Comparison of ENCODE assay signal across 8 cellular contexts in genomic region chr10:3068968-3069737, GRCh38. TPM values are rescaled to one million over a fixed set of nuclear protein-coding genes. Genes with fewer than 3 reads are reported as not detected.
DNase-seq lines count a peak whose midpoint lies in the region; ATAC-seq and TF ChIP-seq lines count a peak whose summit lies in the region.

No MANE protein-coding gene starts in this region.

- BruUV-seq in A673 (replicated peaks; lab: Mats Ljungman, UMichigan), result no TSS peak

- 0 out of 2 replicates have a peak, but pooled peaks have one; percentile 16 for TF ChIP-seq CTCF in A673 (conservative IDR thresholded peaks at IDR 0.05; ENCODE audit: low read depth, low read length)
- peak; percentile 36 for TF ChIP-seq CTCF in GM13977 (IDR thresholded peaks at IDR 0.05; ENCODE audit: extremely low read depth, insufficient read depth, missing control alignments)
- no peak for TF ChIP-seq CTCF in mesothelial cell of epicardium (IDR thresholded peaks at IDR 0.05; ENCODE audit: unreplicated experiment)
- TF ChIP-seq CTCF in transverse colon (IDR thresholded peaks at IDR 0.05), result no peak

- CTCF ChIA-PET in A673 (lab: Charles Lee), result no interaction called here

- H3K36me3 Mint-ChIP-seq in T-helper 17 cell (ENCODE audit: low read depth) (peaks cover 2% of the 10 kb centered on the region), mesothelial cell of epicardium (peaks cover 3% of the 10 kb centered on the region)
- H3K36me3 Mint-ChIP-seq in dendritic cell treated with granulocyte-macrophage colony-stimulating factor and Interleukin-4, amounts not matched to agents 40 ng/mL and 50 ng/mL, for 4 days (ENCODE audit: low read depth), result peaks cover 69% of the 10 kb centered on the region

- no peak for TF ChIP-seq POLR2A in transverse colon (IDR thresholded peaks at IDR 0.05)

- H3K4me3 Mint-ChIP-seq in T-helper 17 cell (peak overlapping the region; percentile 97), mesothelial cell of epicardium (peak overlapping the region; percentile 87)
- peak overlapping the region; percentile 99 for H3K4me3 Mint-ChIP-seq in dendritic cell treated with granulocyte-macrophage colony-stimulating factor and Interleukin-4, amounts not matched to agents 40 ng/mL and 50 ng/mL, for 4 days

- H3K9me3 ChIP-seq in A673 (ENCODE audit: low read depth, low read length, poor library complexity, severe bottlenecking), result no peaks in the 10 kb centered on the region
- H3K9me3 ChIP-seq in T-helper 17 cell (ENCODE audit: control insufficient read depth, low read length, poor library complexity, severe bottlenecking), result no peaks in the 10 kb centered on the region
- no peaks in the 10 kb centered on the region for H3K9me3 ChIP-seq in transverse colon

- H3K27ac ChIP-seq in A673 (ENCODE audit: low read depth, low read length, poor library complexity, severe bottlenecking) (peak overlapping the region; percentile 81), transverse colon (peak overlapping the region; percentile 73 to 85 (median 82))

- H3K4me1 Mint-ChIP-seq in T-helper 17 cell, result peaks cover 38% of the 10 kb centered on the region
- peaks cover 51% of the 10 kb centered on the region for H3K4me1 Mint-ChIP-seq in dendritic cell treated with granulocyte-macrophage colony-stimulating factor and Interleukin-4, amounts not matched to agents 40 ng/mL and 50 ng/mL, for 4 days (ENCODE audit: low read depth)
- peaks cover 22% of the 10 kb centered on the region for H3K4me1 Mint-ChIP-seq in mesothelial cell of epicardium

- DNase-seq in A673 (ENCODE audit: low spot score), result peak; percentile 63
- peak; percentile 68 for DNase-seq in GM13977 (ENCODE audit: low spot score)
- DNase-seq in T-helper 17 cell, result peak in 1 of 3 donors; percentile 22
- DNase-seq in mesothelial cell of epicardium (ENCODE audit: low spot score in 2 of 2, unreplicated experiment in 2 of 2), result peak in 1 of 2 experiments; percentile 57
- peak; percentile 28 for DNase-seq in transverse colon
- no peak for DNase-seq in NCI-H187 (lab: John Stamatoyannopoulos, UW)

- no peaks in the 10 kb centered on the region for H3K9me3 Mint-ChIP-seq in dendritic cell treated with granulocyte-macrophage colony-stimulating factor and Interleukin-4, amounts not matched to agents 40 ng/mL and 50 ng/mL, for 4 days
- H3K9me3 Mint-ChIP-seq in mesothelial cell of epicardium, result no peaks in the 10 kb centered on the region

- intact Hi-C loops in A673 (cut with micrococcal nuclease; ENCODE audit: unreplicated experiment) (no loop called here), transverse colon (cut with DNase I; ENCODE audit: low total_unique reads) (no loop called here)
- intact Hi-C loops in dendritic cell treated with granulocyte-macrophage colony-stimulating factor and Interleukin-4, amounts not matched to agents 40 ng/mL and 50 ng/mL, for 4 days (cut with micrococcal nuclease), result loop anchor here (1.0 kb wide), 1 partner anchor 26 kb away; no protein-coding TSS in a partner anchor

- H3K27me3 ChIP-seq in A673 (replicated peaks; ENCODE audit: insufficient read depth, low read depth, low read length, poor library complexity) (no peaks in the 10 kb centered on the region), transverse colon (peaks cover 18% of the 10 kb centered on the region)

- in situ Hi-C loops in GM13977 (cut with MboI; ENCODE audit: low pct_unique_long_range_greater_than_20kb, low sequenced_read_pairs, unreplicated experiment), result no loop called here
- in situ Hi-C loops in transverse colon (cut with MboI; ENCODE audit: low pct_ligation_motif_present in 1 of 4, low pct_unique_long_range_greater_than_20kb in 1 of 4, low sequenced_read_pairs in 3 of 4), result no loop called here

- POLR2A ChIA-PET in A673 (lab: Charles Lee; ENCODE audit: low non-redundant PET), result interaction anchor here (0.7 kb wide), 1 partner anchor 27 kb away, joined by 3 read pairs; no protein-coding TSS in a partner anchor

- H3K4me1 ChIP-seq in A673 (ENCODE audit: insufficient read depth, low read length, poor library complexity, severe bottlenecking) (peaks cover 6% of the 10 kb centered on the region), transverse colon (peaks cover 6 to 19% (median 16%) of the 10 kb centered on the region in 4 donors)

- peak overlapping the region; percentile 95 for H3K4me3 ChIP-seq in A673 (ENCODE audit: low read depth, low read length, poor library complexity, severe bottlenecking)
- peak overlapping the region; percentile 48 to 92 (median 86) for H3K4me3 ChIP-seq in transverse colon

- H3K27me3 Mint-ChIP-seq in T-helper 17 cell (no peaks in the 10 kb centered on the region), mesothelial cell of epicardium (ENCODE audit: low read depth) (peaks cover 25% of the 10 kb centered on the region)
- peaks cover 27% of the 10 kb centered on the region for H3K27me3 Mint-ChIP-seq in dendritic cell treated with granulocyte-macrophage colony-stimulating factor and Interleukin-4, amounts not matched to agents 40 ng/mL and 50 ng/mL, for 4 days

- TF ChIP-seq EP300 in transverse colon (IDR thresholded peaks at IDR 0.05; ENCODE audit: low read depth), result no peak

- no peak overlapping the region for H3K27ac Mint-ChIP-seq in T-helper 17 cell
- peak overlapping the region; percentile 94 for H3K27ac Mint-ChIP-seq in dendritic cell treated with granulocyte-macrophage colony-stimulating factor and Interleukin-4, amounts not matched to agents 40 ng/mL and 50 ng/mL, for 4 days
- H3K27ac Mint-ChIP-seq in mesothelial cell of epicardium, result peak overlapping the region; percentile 61

- peaks cover 16% of the 10 kb centered on the region for H3K36me3 ChIP-seq in A673 (ENCODE audit: insufficient read depth, low read length, poor library complexity, severe bottlenecking)
- H3K36me3 ChIP-seq in transverse colon, result no peaks in the 10 kb centered on the region

- WGBS in transverse colon (ENCODE audit: low coverage in 1 of 2), 2 donors, result 30 to 86% methylated on average over 4 to 31 of the region's 57 CpGs

- peak; percentile 24 for ATAC-seq in HG02884 (IDR thresholded peaks at IDR 0.05; ENCODE audit: unreplicated experiment)
- ATAC-seq in T-helper 17 cell, result peak; percentile 39

RNA-seq across cellular contexts. Expression of gene PFKP, which starts 1.8 kb away (rescaled TPM):
- total RNA-seq in A673 (2021) (206 and 232 TPM in 2 replicates), T-helper 17 cell (100 to 1,000 TPM in 1 of 2 donors, 10 to 100 TPM in 1; 76.9 to 106 TPM), mesothelial cell of epicardium (34.2 to 35.3 TPM (median 34.9 TPM) in 3 replicates), transverse colon (10 to 100 TPM; 53.9 to 93.9 (median 66.2) TPM)

Comparison
In these comparisons a context has a peak if more than half of its experiments do, and no peak if none do; other contexts are left out.
1. DNase-seq: peak in A673 (single experiment), GM13977 (single experiment) and transverse colon (single experiment); none in NCI-H187 (0 of 2).
2. CTCF ChIP-seq: peak in A673 (single experiment) and GM13977 (single experiment); none in mesothelial cell of epicardium (single experiment) and transverse colon (0 of 5).
3. Peak in every context shown above with its lines, with median percentiles within 50 percentile points of each other: H3K4me3 Mint-ChIP-seq.